ENCODE assay signal across 8 cellular contexts in the genomic region with DNA sequence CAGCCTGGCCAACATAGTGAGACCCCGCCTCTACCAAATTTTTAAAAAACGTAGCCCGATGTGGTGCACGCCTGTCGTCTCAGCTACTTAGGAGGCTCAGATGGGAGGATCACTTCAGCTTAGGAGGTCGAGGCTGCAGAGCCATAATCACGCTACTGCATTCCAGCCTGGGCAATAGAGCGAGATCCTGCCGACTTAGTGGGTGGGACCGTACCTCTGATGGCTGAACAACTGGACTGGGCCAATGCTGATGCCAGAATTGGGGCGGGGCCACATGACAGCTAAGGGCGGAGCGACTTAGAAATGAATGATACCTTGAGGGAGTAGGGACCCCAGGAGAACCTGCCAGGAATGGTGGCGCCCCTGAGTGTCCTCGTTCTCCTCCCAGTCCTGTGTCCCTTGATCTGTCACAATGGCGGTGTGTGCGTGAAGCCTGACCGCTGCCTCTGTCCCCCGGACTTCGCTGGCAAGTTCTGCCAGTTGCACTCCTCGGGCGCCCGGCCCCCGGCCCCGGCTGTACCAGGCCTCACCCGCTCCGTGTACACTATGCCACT. TPM values are rescaled to one million over a fixed set of nuclear protein-coding genes. Genes with fewer than 3 reads are reported as not detected.
A peak's percentile ranks its signal among the peaks of the same experiment; 100 is the strongest.
DNase-seq lines count a peak whose midpoint lies in the region; ATAC-seq and TF ChIP-seq lines count a peak whose summit lies in the region.

No MANE protein-coding gene starts in this region.

- H3K27ac ChIP-seq in PC-9: peak overlapping the region; percentile 31
- peak overlapping the region; percentile 77 to 88 (median 80) for H3K27ac ChIP-seq in esophagus muscularis mucosa (replicated peaks in 1 of 4)
- H3K27ac ChIP-seq in rectal smooth muscle tissue (ENCODE audit: low read depth, low read length): no peak overlapping the region

- TF ChIP-seq EP300 in esophagus muscularis mucosa (IDR thresholded peaks at IDR 0.05): no peak

- TF ChIP-seq CTCF in PC-9 (conservative IDR thresholded peaks at IDR 0.05) (no peak), esophagus muscularis mucosa (IDR thresholded peaks at IDR 0.05) (no peak)

- H3K9ac ChIP-seq in rectal smooth muscle tissue (ENCODE audit: low read length): no peak overlapping the region

- intact Hi-C loops in PC-9 (cut with micrococcal nuclease; ENCODE audit: unreplicated experiment) (loop anchor here (1.0 to 5.0 kb wide), 4 partner anchors 10 to 177 kb away; partner anchors contain the start of genes BLVRB and SERTAD1), esophagus muscularis mucosa (cut with DNase I) (no loop called here)

- H3K4me2 ChIP-seq in PC-9: peak overlapping the region; percentile 99

- H3K4me3 ChIP-seq in GM08714 (ENCODE audit: low read length): peak overlapping the region; percentile 38; the same call in 1 of the 2 replicates
- peak overlapping the region; percentile 63; the same call in 1 of the 2 replicates for H3K4me3 ChIP-seq in PC-9
- H3K4me3 ChIP-seq in esophagus muscularis mucosa: peak overlapping the region; percentile 61 to 73 (median 66)
- peak overlapping the region; percentile 56 for H3K4me3 ChIP-seq in rectal smooth muscle tissue (ENCODE audit: low read length)

- H3K4me1 ChIP-seq in PC-9 (replicated peaks; ENCODE audit: insufficient read depth): peaks cover 41% of the 10 kb centered on the region
- H3K4me1 ChIP-seq in esophagus muscularis mucosa: peaks cover 61 to 90% (median 78%) of the 10 kb centered on the region in 4 donors
- H3K4me1 ChIP-seq in rectal smooth muscle tissue (ENCODE audit: control insufficient read depth, insufficient read depth, low read length): peaks cover 20% of the 10 kb centered on the region

- no peaks in the 10 kb centered on the region for H3K9me2 ChIP-seq in PC-9 (ENCODE audit: insufficient read depth)

- WGBS in esophagus muscularis mucosa: 33% methylated on average over 26 of the region's 27 CpGs

- POLR2A ChIA-PET in PC-9 (lab: Charles Lee; ENCODE audit: unreplicated experiment): interaction anchor here (0.9 kb wide), 1 partner anchor 10 kb away, joined by 9 read pairs; no protein-coding TSS in a partner anchor

- DNase-seq in PC-9 (no peak), esophagus muscularis mucosa (ENCODE audit: extremely low spot score) (no peak), pons (ENCODE audit: low spot score) (no peak), SW 1271 (lab: John Stamatoyannopoulos, UW) (no peak)
- no peak for DNase-seq in effector CD4-positive, alpha-beta T cell

- no peak for ATAC-seq in GM19324 (IDR thresholded peaks at IDR 0.05; ENCODE audit: low FRiP score, unreplicated experiment)

- no peak for TF ChIP-seq POLR2A in esophagus muscularis mucosa (IDR thresholded peaks at IDR 0.05; ENCODE audit: low read depth)

- CTCF ChIA-PET in PC-9 (lab: Charles Lee): interaction anchor here (0.5 to 2.7 kb wide), 7 partner anchors 30 to 540 kb away, joined by 3 to 13 read pairs (median 6); partner anchors contain the start of gene BLVRB

- no TSS peak for BruUV-seq in PC-9 (replicated peaks; lab: Mats Ljungman, UMichigan)

- H3K27me3 ChIP-seq in PC-9 (ENCODE audit: insufficient read depth, low read depth) (peaks cover 19% of the 10 kb centered on the region), esophagus muscularis mucosa (peaks cover 0 to 38% (median 9%) of the 10 kb centered on the region in 4 donors), rectal smooth muscle tissue (ENCODE audit: control insufficient read depth, insufficient read depth, low read length) (peaks cover 11% of the 10 kb centered on the region)

- H3K79me2 ChIP-seq in PC-9 (ENCODE audit: low read depth): no peaks in the 10 kb centered on the region

- H4K20me1 ChIP-seq in PC-9 (ENCODE audit: insufficient read depth): no peaks in the 10 kb centered on the region

- peak overlapping the region; percentile 78 for H2AFZ ChIP-seq in PC-9

- peaks cover 32% of the 10 kb centered on the region; the same call in 1 of the 2 replicates for H3F3A ChIP-seq in PC-9 (ENCODE audit: insufficient read depth, low read depth)

- H3K36me3 ChIP-seq in PC-9 (ENCODE audit: low read depth) (no peaks in the 10 kb centered on the region), esophagus muscularis mucosa (no peaks in the 10 kb centered on the region), rectal smooth muscle tissue (ENCODE audit: control insufficient read depth, insufficient read depth, low read length) (no peaks in the 10 kb centered on the region)

- no peaks in the 10 kb centered on the region for H3K9me3 ChIP-seq in PC-9 (ENCODE audit: insufficient read depth, low read depth)
- H3K9me3 ChIP-seq in esophagus muscularis mucosa: no peaks in the 10 kb centered on the region

RNA-seq across cellular contexts. Expression of gene LTBP4, which starts 3.6 kb away (rescaled TPM):
- total RNA-seq in PC-9 (2021): 163 and 203 TPM in 2 replicates
- 100 to 1,000 TPM; 358 to 430 (median 397) TPM for total RNA-seq in esophagus muscularis mucosa

RNA-seq across cellular contexts. Expression of gene SHKBP1, which starts 28.1 kb away (rescaled TPM):
- total RNA-seq in PC-9 (2021): 90.1 and 93.7 TPM in 2 replicates
- total RNA-seq in esophagus muscularis mucosa: 10 to 100 TPM; 39.5 to 82.7 (median 52.7) TPM
